ENCODE assay signal across 9 cellular contexts in genomic region chr1:94873520-94874351, GRCh38. TPM values are rescaled to one million over a fixed set of nuclear protein-coding genes. Genes with fewer than 3 reads are reported as not detected.
DNase-seq lines count a peak whose midpoint lies in the region.
"Had no signal": no experiment of that assay in that cellular context is flagged by ENCODE, and none has a peak within 500 bp of the region (broad histone marks: within the 10 kb centered on the region; RNA-seq: fewer than 3 reads in every experiment).

No MANE protein-coding gene starts in this region.

- H3K27ac ChIP-seq in urinary bladder (ENCODE audit: low read depth), result peak overlapping the region; percentile 6
- H3K27ac ChIP-seq: A549 had no signal

- H3K36me3 ChIP-seq in urinary bladder (ENCODE audit: insufficient read depth), result no peaks in the 10 kb centered on the region

- H3K4me1 ChIP-seq in urinary bladder (ENCODE audit: insufficient read depth), result no peaks in the 10 kb centered on the region
- H3K4me1 ChIP-seq: A549 had no signal

- H3K4me3 ChIP-seq in urinary bladder (ENCODE audit: low read depth, low read length), result no peak overlapping the region
- H3K4me3 ChIP-seq: A549 had no signal

- peak; percentile 12 for DNase-seq in NCI-H2171 treated with DMSO at 0.1 percent for 48 hours (lab: John Stamatoyannopoulos, UW)
- DNase-seq in NCI-H2171 (lab: John Stamatoyannopoulos, UW), result no peak
- DNase-seq in NCI-H748 (lab: John Stamatoyannopoulos, UW; ENCODE audit: unreplicated experiment), result peak; percentile 51
- peak; percentile 91 for DNase-seq in globus pallidus (ENCODE audit: low spot score)
- DNase-seq in GOT3 (lab: John Stamatoyannopoulos, UW), result no peak
- DNase-seq in NCI-H1048 (lab: John Stamatoyannopoulos, UW), result no peak
- DNase-seq in stimulated activated CD4-positive, alpha-beta T cell treated with anti-CD3 and anti-CD28 coated beads, Interleukin-12 subunit alpha, Interleukin-12 subunit beta, amount 100 ng/mL, for 4 hours, result no peak

- WGBS in urinary bladder, result 37% methylated on average over 7 of the region's 7 CpGs

RNA-seq across cellular contexts. Expression of gene CNN3, which starts 53.2 kb away (rescaled TPM):
- total RNA-seq in urinary bladder, result 350 TPM
- 163 TPM for polyA plus RNA-seq in urinary bladder

RNA-seq across cellular contexts. Expression of gene SLC44A3, which starts 53.6 kb away (rescaled TPM):
- 11.8 TPM for total RNA-seq in urinary bladder
- 9.4 TPM for polyA plus RNA-seq in urinary bladder

Comparison
In these comparisons a context has a peak if more than half of its experiments do, and no peak if none do; other contexts are left out.
1. DNase-seq: peak in NCI-H2171 treated with DMSO at 0.1 percent for 48 hours (single experiment), NCI-H748 (single experiment) and globus pallidus (single experiment); none in NCI-H2171 (single experiment), GOT3 (single experiment), NCI-H1048 (single experiment) and stimulated activated CD4-positive, alpha-beta T cell treated with anti-CD3 and anti-CD28 coated beads, Interleukin-12 subunit alpha, Interleukin-12 subunit beta, amount 100 ng/mL, for 4 hours (single experiment).